In genomic region chr14:37709419-37710195, GRCh38 we compare ENCODE assay signal across 8 cellular contexts.
DNase-seq lines count a peak whose midpoint lies in the region; ATAC-seq and TF ChIP-seq lines count a peak whose summit lies in the region.

No MANE protein-coding gene starts in this region.

- no peak overlapping the region for H3K18ac ChIP-seq in H9 (ENCODE audit: insufficient read length, low read depth, low read length)

- H3K9me3 Mint-ChIP-seq in H9 (no peaks in the 10 kb centered on the region), glutamatergic neuron (ENCODE audit: unreplicated experiment) (peaks cover 1% of the 10 kb centered on the region)
- H3K9me3 Mint-ChIP-seq in T-helper 2 cell treated with Interferon-gamma antibody and Interleukin-4, amounts not matched to agents 5 μg/mL and 100 μg/mL, for 36 hours = no peaks in the 10 kb centered on the region

- intact Hi-C loops in ovary (cut with DNase I) = loop anchor here in 1 of 4 donors (5.0 kb wide), 1 partner anchor 1312 kb away; no protein-coding TSS in a partner anchor

- TF ChIP-seq CTCF in H9 (conservative IDR thresholded peaks at IDR 0.05) (peak; percentile 71), RWPE2 (IDR thresholded peaks at IDR 0.05; ENCODE audit: poor library complexity, severe bottlenecking) (peak; percentile 90), glutamatergic neuron (IDR thresholded peaks at IDR 0.05; ENCODE audit: partially characterized antibody, unreplicated experiment) (peak; percentile 20), ovary (IDR thresholded peaks at IDR 0.05) (no peak)

- H3K27ac Mint-ChIP-seq in H9 = no peak overlapping the region
- H3K27ac Mint-ChIP-seq in glutamatergic neuron (ENCODE audit: unreplicated experiment) = no peak overlapping the region
- H3K27ac Mint-ChIP-seq in T-helper 2 cell treated with Interferon-gamma antibody and Interleukin-4, amounts not matched to agents 5 μg/mL and 100 μg/mL, for 36 hours = no peak overlapping the region

- H3K27me3 ChIP-seq in H9 (ENCODE audit: insufficient read depth, low read length) (no peaks in the 10 kb centered on the region), RWPE2 (ENCODE audit: insufficient read depth, poor library complexity, severe bottlenecking) (no peaks in the 10 kb centered on the region), ovary (no peaks in the 10 kb centered on the region)

- H2BK5ac ChIP-seq in H9 (ENCODE audit: insufficient read length, low read length) = no peak overlapping the region

- H2BK12ac ChIP-seq in H9 (ENCODE audit: insufficient read length, low read depth, low read length) = no peak overlapping the region

- WGBS in H9 (ENCODE audit: extremely low coverage, insufficient read length, low lambda C conversion rate) = no CpG with 5 or more reads among the region's 3 CpGs
- 52 to 59% (median 58%) methylated on average over 3 of the region's 3 CpGs for WGBS in ovary, 3 donors

- H2BK20ac ChIP-seq in H9 (ENCODE audit: low read depth, low read length, poor library complexity, severe bottlenecking) = no peak overlapping the region

- H2AFZ ChIP-seq in H9 (ENCODE audit: low read length) = no peak overlapping the region

- H3K36me3 Mint-ChIP-seq in H9 (ENCODE audit: insufficient read depth in 1 of 3, low read depth in 3 of 3) (no peaks in the 10 kb centered on the region), glutamatergic neuron (ENCODE audit: unreplicated experiment) (no peaks in the 10 kb centered on the region)
- no peaks in the 10 kb centered on the region for H3K36me3 Mint-ChIP-seq in T-helper 2 cell treated with Interferon-gamma antibody and Interleukin-4, amounts not matched to agents 5 μg/mL and 100 μg/mL, for 36 hours (ENCODE audit: low read depth)

- H3K4me1 Mint-ChIP-seq in H9 (peaks cover 6% of the 10 kb centered on the region in 2 experiments; a peak in 3 of 4 replicates), glutamatergic neuron (ENCODE audit: low read depth, unreplicated experiment) (peaks cover 6% of the 10 kb centered on the region)
- no peaks in the 10 kb centered on the region for H3K4me1 Mint-ChIP-seq in T-helper 2 cell treated with Interferon-gamma antibody and Interleukin-4, amounts not matched to agents 5 μg/mL and 100 μg/mL, for 36 hours (ENCODE audit: low read depth)

- no peaks in the 10 kb centered on the region for H3K79me1 ChIP-seq in H9 (ENCODE audit: insufficient read depth, low read depth, low read length, poor library complexity, severe bottlenecking)

- no peaks in the 10 kb centered on the region for H3K9me3 ChIP-seq in H9 (ENCODE audit: control insufficient read depth, low read depth, low read length)
- H3K9me3 ChIP-seq in RWPE2 (ENCODE audit: severe bottlenecking) = no peaks in the 10 kb centered on the region
- no peaks in the 10 kb centered on the region for H3K9me3 ChIP-seq in ovary

- H3K4me1 ChIP-seq in H9 (ENCODE audit: insufficient read depth, low read length) = peaks cover 12% of the 10 kb centered on the region; the same call in 1 of the 2 replicates
- H3K4me1 ChIP-seq in RWPE2 (ENCODE audit: insufficient read depth, poor library complexity, severe bottlenecking) = no peaks in the 10 kb centered on the region
- no peaks in the 10 kb centered on the region for H3K4me1 ChIP-seq in ovary (ENCODE audit: insufficient read depth)

- DNase-seq in ACHN (peak; percentile 28), H9 (no peak), RWPE2 (ENCODE audit: low spot score) (no peak), glutamatergic neuron (no peak), ovary (no peak), foreskin melanocyte (no peak), GOT3 (lab: John Stamatoyannopoulos, UW) (no peak)
- no peak for DNase-seq in T-helper 2 cell treated with Interferon-gamma antibody and Interleukin-4, amounts not matched to agents 5 μg/mL and 100 μg/mL, for 36 hours (ENCODE audit: low spot score)

- H3K27me3 Mint-ChIP-seq in H9 (ENCODE audit: low read depth) (peaks cover 10% of the 10 kb centered on the region), glutamatergic neuron (ENCODE audit: unreplicated experiment) (peaks cover 1% of the 10 kb centered on the region)
- no peaks in the 10 kb centered on the region for H3K27me3 Mint-ChIP-seq in T-helper 2 cell treated with Interferon-gamma antibody and Interleukin-4, amounts not matched to agents 5 μg/mL and 100 μg/mL, for 36 hours (ENCODE audit: low read depth)

- H2BK120ac ChIP-seq in H9 (ENCODE audit: low read depth, low read length, poor library complexity, severe bottlenecking) = no peak overlapping the region

- H4K91ac ChIP-seq in H9 (ENCODE audit: insufficient read length, low read depth, low read length) = no peak overlapping the region

- no peak overlapping the region for H3K14ac ChIP-seq in H9 (ENCODE audit: insufficient read depth, low read length)

- no peak overlapping the region for H3K56ac ChIP-seq in H9 (ENCODE audit: insufficient read length, low read depth, low read length)

- H4K8ac ChIP-seq in H9 (replicated peaks; ENCODE audit: insufficient read length, low read depth, low read length) = no peak overlapping the region

- H4K20me1 ChIP-seq in H9 (ENCODE audit: control insufficient read depth, insufficient read depth, insufficient read length) = no peaks in the 10 kb centered on the region

- no peaks in the 10 kb centered on the region for H3K36me3 ChIP-seq in RWPE2 (ENCODE audit: low read depth)
- H3K36me3 ChIP-seq in ovary = no peaks in the 10 kb centered on the region

- H3K4me2 ChIP-seq in H9 (ENCODE audit: insufficient read depth, insufficient read length, low read length) = no peak overlapping the region

- no peak overlapping the region for H3K23ac ChIP-seq in H9 (ENCODE audit: insufficient read length, low read depth, low read length)

- H3K79me2 ChIP-seq in H9 (ENCODE audit: insufficient read depth, low read length) = no peaks in the 10 kb centered on the region

- no peak for TF ChIP-seq POLR2A in ovary (IDR thresholded peaks at IDR 0.05)

- H3K4me3 Mint-ChIP-seq in H9 (no peak overlapping the region), glutamatergic neuron (ENCODE audit: unreplicated experiment) (no peak overlapping the region)
- no peak overlapping the region for H3K4me3 Mint-ChIP-seq in T-helper 2 cell treated with Interferon-gamma antibody and Interleukin-4, amounts not matched to agents 5 μg/mL and 100 μg/mL, for 36 hours

- no peak for ATAC-seq in RWPE2 (ENCODE audit: low read depth)

- no peaks in the 10 kb centered on the region for H3K23me2 ChIP-seq in H9 (ENCODE audit: insufficient read length, low read depth, low read length, poor library complexity, severe bottlenecking)

- H2BK15ac ChIP-seq in H9 (ENCODE audit: low read depth, low read length) = no peak overlapping the region

- in situ Hi-C loops in ACHN (cut with HindIII; ENCODE audit: low pct_ligation_motif_present, low pct_unique_long_range_greater_than_20kb, low sequenced_read_pairs) = no loop called here

- TF ChIP-seq EP300 in ovary (IDR thresholded peaks at IDR 0.05) = no peak

- H4K5ac ChIP-seq in H9 (ENCODE audit: insufficient read length, low read depth, low read length) = no peak overlapping the region

- H3K4ac ChIP-seq in H9 (ENCODE audit: low read depth, low read length) = no peak overlapping the region

- H3K4me3 ChIP-seq in RWPE2 (ENCODE audit: severe bottlenecking) (no peak overlapping the region), ovary (no peak overlapping the region)

- no peak overlapping the region for H3K9ac ChIP-seq in H9 (ENCODE audit: extremely low read depth, insufficient read length, low read length)

- no peak overlapping the region for H2AK5ac ChIP-seq in H9 (ENCODE audit: insufficient read length, low read length)

- no peak overlapping the region for H3T11ph ChIP-seq in H9 (ENCODE audit: low read length)

- H3K27ac ChIP-seq in H9 (ENCODE audit: insufficient read length, low read depth, low read length) = no peak overlapping the region
- H3K27ac ChIP-seq in RWPE2 (ENCODE audit: poor library complexity, severe bottlenecking) = no peak overlapping the region
- no peak overlapping the region for H3K27ac ChIP-seq in ovary

Comparison
In these comparisons a context has a peak if more than half of its experiments do, and no peak if none do; other contexts are left out.
1. CTCF ChIP-seq: peak in H9 (single experiment), RWPE2 (single experiment) and glutamatergic neuron (single experiment); none in ovary (0 of 3).